8 cellular contexts compared by ENCODE assay signal in genomic region chr19:12938536-12939291, GRCh38. TPM values are rescaled to one million over a fixed set of nuclear protein-coding genes. Genes with fewer than 3 reads are reported as not detected.
DNase-seq lines count a peak whose midpoint lies in the region; ATAC-seq lines count a peak whose summit lies in the region.

CALR (plus strand) TSS chr19:12938609; CDS start chr19:12938680, 71 bp downstream.

- H3K4me2 ChIP-seq in Karpas-422 (ENCODE audit: low read depth, low read length, poor library complexity, severe bottlenecking), result peak within 1 kb of the TSS; percentile 83

- H3K27me3 ChIP-seq in Karpas-422 (ENCODE audit: low read length), result no peaks in the 10 kb centered on the region

- H4K20me1 ChIP-seq in Karpas-422 (ENCODE audit: insufficient read depth, low read depth, low read length), result peaks cover 22% of the 10 kb centered on the region

- no peaks in the 10 kb centered on the region for H3K9me2 ChIP-seq in Karpas-422 (replicated peaks; ENCODE audit: insufficient read depth, low read length)

- peak within 1 kb of the TSS; percentile 97 for H3K27ac Mint-ChIP-seq in stimulated activated naive CD8-positive, alpha-beta T cell treated with anti-CD3 and anti-CD28 coated beads, Interleukin-15, Interleukin-2, amounts not matched to agents 100 ng/mL and 50 ng/mL, for 24 hours

- peaks cover 33% of the 10 kb centered on the region for H3K36me3 ChIP-seq in Karpas-422 (ENCODE audit: insufficient read depth, low read length)

- intact Hi-C loops in Right ventricle myocardium inferior (cut with DNase I) (no loop called here), posterior vena cava (cut with DNase I) (no loop called here)

- peak within 1 kb of the TSS; percentile 75; the same call in 1 of the 2 replicates for H2AFZ ChIP-seq in Karpas-422 (ENCODE audit: low read length)

- no peak for ATAC-seq in stimulated activated naive CD8-positive, alpha-beta T cell treated with anti-CD3 and anti-CD28 coated beads, Interleukin-15, Interleukin-2, amounts not matched to agents 100 U/mL and 50 U/mL, for 24 hours
- ATAC-seq in Right ventricle myocardium inferior, result peak; percentile 2
- no peak for ATAC-seq in HG02678 (IDR thresholded peaks at IDR 0.05; ENCODE audit: unreplicated experiment)

- peaks cover 25% of the 10 kb centered on the region for H3K79me2 ChIP-seq in Karpas-422 (ENCODE audit: low read length)

- H3K9ac ChIP-seq in Karpas-422 (ENCODE audit: low read length), result peak within 1 kb of the TSS; percentile 99

- peaks cover 75% of the 10 kb centered on the region for H3K4me1 Mint-ChIP-seq in stimulated activated naive CD8-positive, alpha-beta T cell treated with anti-CD3 and anti-CD28 coated beads, Interleukin-15, Interleukin-2, amounts not matched to agents 100 ng/mL and 50 ng/mL, for 24 hours (ENCODE audit: low read depth)

- H3K9me3 ChIP-seq in Karpas-422 (ENCODE audit: low read length), result no peaks in the 10 kb centered on the region

- peak within 1 kb of the TSS; percentile 86 for H3K27ac ChIP-seq in Karpas-422 (ENCODE audit: low read length)

- no peaks in the 10 kb centered on the region for H3K9me3 Mint-ChIP-seq in stimulated activated naive CD8-positive, alpha-beta T cell treated with anti-CD3 and anti-CD28 coated beads, Interleukin-15, Interleukin-2, amounts not matched to agents 100 ng/mL and 50 ng/mL, for 24 hours

- H3K27me3 Mint-ChIP-seq in stimulated activated naive CD8-positive, alpha-beta T cell treated with anti-CD3 and anti-CD28 coated beads, Interleukin-15, Interleukin-2, amounts not matched to agents 100 ng/mL and 50 ng/mL, for 24 hours, result no peaks in the 10 kb centered on the region

- H3K4me3 Mint-ChIP-seq in stimulated activated naive CD8-positive, alpha-beta T cell treated with anti-CD3 and anti-CD28 coated beads, Interleukin-15, Interleukin-2, amounts not matched to agents 100 ng/mL and 50 ng/mL, for 24 hours, result peak within 1 kb of the TSS; percentile 99

- no peak for DNase-seq in stimulated activated naive CD8-positive, alpha-beta T cell treated with anti-CD3 and anti-CD28 coated beads, Interleukin-15, Interleukin-2, amounts not matched to agents 100 U/mL and 50 U/mL, for 24 hours
- DNase-seq in Karpas-422 (peak; percentile 68), Right ventricle myocardium inferior (ENCODE audit: missing footprints) (no peak), posterior vena cava (ENCODE audit: low spot score) (no peak), NCI-H128 (lab: John Stamatoyannopoulos, UW; ENCODE audit: unreplicated experiment) (no peak)
- DNase-seq in activated naive CD4-positive, alpha-beta T cell treated with Interleukin-2 at 50 U/mL for 16 hours, result peak; percentile 37

- H3K4me1 ChIP-seq in Karpas-422 (ENCODE audit: low read length), result peaks cover 43% of the 10 kb centered on the region

- H3K36me3 Mint-ChIP-seq in stimulated activated naive CD8-positive, alpha-beta T cell treated with anti-CD3 and anti-CD28 coated beads, Interleukin-15, Interleukin-2, amounts not matched to agents 100 ng/mL and 50 ng/mL, for 24 hours (ENCODE audit: low read depth), result peaks cover 55% of the 10 kb centered on the region

- H3K4me3 ChIP-seq in Karpas-422 (ENCODE audit: low read length), result peak within 1 kb of the TSS; percentile 96

RNA-seq across cellular contexts. Expression of gene CALR, which starts in this region (rescaled TPM):
- total RNA-seq in Karpas-422 (2014; rRNA removed; shearing (Covaris generic); ENCODE audit: low replicate concordance), result 547 and 681 TPM in 2 replicates
- total RNA-seq in Right ventricle myocardium inferior (496 TPM), posterior vena cava (100 to 1,000 TPM; 629 to 855 TPM)

Comparison
In these comparisons a context has a peak if more than half of its experiments do, and no peak if none do; other contexts are left out.
1. DNase-seq: peak in Karpas-422 (single experiment) and activated naive CD4-positive, alpha-beta T cell treated with Interleukin-2 at 50 U/mL for 16 hours (single experiment); none in stimulated activated naive CD8-positive, alpha-beta T cell treated with anti-CD3 and anti-CD28 coated beads, Interleukin-15, Interleukin-2, amounts not matched to agents 100 U/mL and 50 U/mL, for 24 hours (single experiment), Right ventricle myocardium inferior (single experiment), posterior vena cava (single experiment) and NCI-H128 (single experiment).